17 cellular contexts compared by ENCODE assay signal in the genomic region with DNA sequence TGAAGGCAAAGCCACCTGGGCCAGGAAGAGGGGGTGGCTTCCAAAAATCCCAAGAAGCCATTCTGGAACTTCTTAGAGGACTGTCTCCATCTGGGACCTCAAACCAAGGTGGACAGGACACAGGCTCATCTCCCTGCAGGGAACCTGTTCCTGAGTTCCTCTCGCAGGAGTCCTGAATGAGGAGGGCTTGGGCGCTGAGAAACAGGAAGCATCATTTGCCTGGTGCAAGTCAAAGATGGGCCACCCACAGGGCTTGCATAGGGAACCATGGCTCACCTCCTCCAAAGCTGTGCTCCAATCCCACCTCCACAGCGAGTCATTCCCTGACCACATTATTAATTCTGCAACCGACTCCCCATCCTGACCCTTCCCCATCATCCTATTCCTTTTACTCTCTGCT.
"Had no signal": no experiment of that assay in that cellular context is flagged by ENCODE, and none has a peak within 500 bp of the region (broad histone marks: within the 10 kb centered on the region; RNA-seq: fewer than 3 reads in every experiment).

No MANE protein-coding gene starts in this region.

- H3K36me3 ChIP-seq: neutrophil, stomach had no signal

- DNase-seq: cortex of kidney; effector memory CD8-positive, alpha-beta T cell; foreskin keratinocyte; left colon; mesendoderm; naive thymus-derived CD4-positive, alpha-beta T cell; nephron progenitor cell; stimulated activated CD4-positive, alpha-beta T cell treated with anti-CD3 and anti-CD28 coated beads, Interleukin-2, amount 100 ng/mL, for 24 hours; stimulated activated CD4-positive, alpha-beta T cell treated with anti-CD3 and anti-CD28 coated beads, Interleukin-4, amount 100 ng/mL, for 4 hours; stimulated activated naive B cell treated with anti-CD40 and anti-IgM and Interleukin-4, amounts not matched to agents 10 μg/mL and 1 μg/mL and 100 μg/mL, for 72 hours; stomach; substantia nigra; trophoblast cell had no signal

- H3K27ac ChIP-seq: epithelial cell of prostate, foreskin keratinocyte, hepatocyte, neutrophil, stomach had no signal

- H2AFZ ChIP-seq: hepatocyte had no signal

- H3K4me3 ChIP-seq: hepatocyte, stomach had no signal

- H3K4me2 ChIP-seq: hepatocyte had no signal

- ATAC-seq: effector memory CD8-positive, alpha-beta T cell; foreskin keratinocyte; left colon; naive thymus-derived CD4-positive, alpha-beta T cell; sciatic nerve; stimulated activated naive B cell treated with anti-CD40 and anti-IgM and Interleukin-4, amounts not matched to agents 10 μg/mL and 1 μg/mL and 100 μg/mL, for 72 hours had no signal

- H3K4me1 ChIP-seq: foreskin keratinocyte, stomach had no signal

- H3K79me2 ChIP-seq: hepatocyte had no signal

- H3K27me3 ChIP-seq: foreskin keratinocyte, hepatocyte had no signal
